Comparison of ENCODE assay signal across 11 cellular contexts in genomic region chrX:7115557-7115956, GRCh38. TPM values are rescaled to one million over a fixed set of nuclear protein-coding genes. Genes with fewer than 3 reads are reported as not detected.
DNase-seq lines count a peak whose midpoint lies in the region; ATAC-seq and TF ChIP-seq lines count a peak whose summit lies in the region.
"Had no signal": no experiment of that assay in that cellular context is flagged by ENCODE, and none has a peak within 500 bp of the region (broad histone marks: within the 10 kb centered on the region; RNA-seq: fewer than 3 reads in every experiment).

No MANE protein-coding gene starts in this region.

- DNase-seq in NCI-H82 (lab: John Stamatoyannopoulos, UW) (peak; percentile 83), NCI-H2107 (lab: John Stamatoyannopoulos, UW) (no peak), foreskin keratinocyte (no peak), T-helper 17 cell (no peak)
- DNase-seq in stimulated activated naive B cell treated with anti-CD40 and anti-IgM and Interleukin-4, amounts not matched to agents 10 μg/mL and 1 μg/mL and 100 μg/mL, for 72 hours = no peak
- DNase-seq: kidney glomerular epithelial cell, substantia nigra had no signal

- no peaks in the 10 kb centered on the region for H3K9me3 ChIP-seq in T-helper 17 cell (ENCODE audit: control insufficient read depth, low read length, poor library complexity, severe bottlenecking)
- H3K9me3 ChIP-seq: SJSA1 had no signal

- ATAC-seq in GM19351 (IDR thresholded peaks at IDR 0.05; ENCODE audit: unreplicated experiment) (peak; percentile 61), HG02885 (IDR thresholded peaks at IDR 0.05; ENCODE audit: poor library complexity, unreplicated experiment) (peak; percentile 58), foreskin keratinocyte (no peak), T-helper 17 cell (no peak)
- ATAC-seq in stimulated activated naive B cell treated with anti-CD40 and anti-IgM and Interleukin-4, amounts not matched to agents 10 μg/mL and 1 μg/mL and 100 μg/mL, for 72 hours (replicated peaks) = peak; percentile 61 to 73

- no peaks in the 10 kb centered on the region for H3K4me1 ChIP-seq in foreskin keratinocyte

- H3K27me3 ChIP-seq in foreskin keratinocyte = no peaks in the 10 kb centered on the region
- H3K27me3 ChIP-seq: SJSA1 had no signal

- H3K4me1 Mint-ChIP-seq in stimulated activated naive B cell treated with anti-CD40 and anti-IgM and Interleukin-4, amounts not matched to agents 10 μg/mL and 1 μg/mL and 100 μg/mL, for 72 hours = peaks cover 25 to 32% of the 10 kb centered on the region in 2 donors
- H3K4me1 Mint-ChIP-seq in T-helper 17 cell = peaks cover 29% of the 10 kb centered on the region

- H3K27ac Mint-ChIP-seq in stimulated activated naive B cell treated with anti-CD40 and anti-IgM and Interleukin-4, amounts not matched to agents 10 μg/mL and 1 μg/mL and 100 μg/mL, for 72 hours = no peak overlapping the region
- no peak overlapping the region for H3K27ac Mint-ChIP-seq in T-helper 17 cell

- no peak for TF ChIP-seq CTCF in foreskin keratinocyte (conservative IDR thresholded peaks at IDR 0.05)

- no peaks in the 10 kb centered on the region for H3K27me3 Mint-ChIP-seq in stimulated activated naive B cell treated with anti-CD40 and anti-IgM and Interleukin-4, amounts not matched to agents 10 μg/mL and 1 μg/mL and 100 μg/mL, for 72 hours
- H3K27me3 Mint-ChIP-seq in T-helper 17 cell = no peaks in the 10 kb centered on the region

- H3K27ac ChIP-seq in foreskin keratinocyte = no peak overlapping the region
- H3K27ac ChIP-seq: coronary artery, SJSA1 had no signal

- peaks cover 17 to 49% of the 10 kb centered on the region in 2 donors for H3K36me3 Mint-ChIP-seq in stimulated activated naive B cell treated with anti-CD40 and anti-IgM and Interleukin-4, amounts not matched to agents 10 μg/mL and 1 μg/mL and 100 μg/mL, for 72 hours
- no peaks in the 10 kb centered on the region for H3K36me3 Mint-ChIP-seq in T-helper 17 cell (ENCODE audit: low read depth)

- peaks cover 0 to 8% of the 10 kb centered on the region in 2 donors for H3K9me3 Mint-ChIP-seq in stimulated activated naive B cell treated with anti-CD40 and anti-IgM and Interleukin-4, amounts not matched to agents 10 μg/mL and 1 μg/mL and 100 μg/mL, for 72 hours

- H3K4me3 Mint-ChIP-seq in stimulated activated naive B cell treated with anti-CD40 and anti-IgM and Interleukin-4, amounts not matched to agents 10 μg/mL and 1 μg/mL and 100 μg/mL, for 72 hours = no peak overlapping the region
- H3K4me3 Mint-ChIP-seq in T-helper 17 cell = no peak overlapping the region

RNA-seq across cellular contexts. Expression of gene STS, which starts 32.0 kb away (rescaled TPM):
- 1.2 and 1.5 TPM in 2 replicates for total RNA-seq in foreskin keratinocyte
- 0.38 and 0.50 TPM in 2 replicates for polyA plus RNA-seq in foreskin keratinocyte
- 1 to 10 TPM; 1.1 to 1.2 TPM for total RNA-seq in T-helper 17 cell

RNA-seq across cellular contexts. Expression of gene PUDP, which starts 32.4 kb away (rescaled TPM):
- total RNA-seq in foreskin keratinocyte (16.4 and 18.5 TPM in 2 replicates), T-helper 17 cell (1 to 10 TPM; 7.4 to 8.4 TPM)
- 13.0 and 16.1 TPM in 2 replicates for polyA plus RNA-seq in foreskin keratinocyte

Comparison
In these comparisons a context has a peak if more than half of its experiments do, and no peak if none do; other contexts are left out.
1. ATAC-seq: peak in GM19351 (single experiment), HG02885 (single experiment) and stimulated activated naive B cell treated with anti-CD40 and anti-IgM and Interleukin-4, amounts not matched to agents 10 μg/mL and 1 μg/mL and 100 μg/mL, for 72 hours (2 of 2); none in foreskin keratinocyte (single experiment) and T-helper 17 cell (single experiment).